1 cellular context compared by ENCODE assay signal in genomic region chr2:236171213-236172201, GRCh38.
TF ChIP-seq lines count a peak whose summit lies in the region.

No MANE protein-coding gene starts in this region.

TF ChIP-seq in SK-N-SH treated with all-trans-retinoic acid at 6 μM for 48 hours, 23 proteins besides CTCF, POLR2A, EP300 and RAD21 (continued from another document):
- TF ChIP-seq, protein P1, sequence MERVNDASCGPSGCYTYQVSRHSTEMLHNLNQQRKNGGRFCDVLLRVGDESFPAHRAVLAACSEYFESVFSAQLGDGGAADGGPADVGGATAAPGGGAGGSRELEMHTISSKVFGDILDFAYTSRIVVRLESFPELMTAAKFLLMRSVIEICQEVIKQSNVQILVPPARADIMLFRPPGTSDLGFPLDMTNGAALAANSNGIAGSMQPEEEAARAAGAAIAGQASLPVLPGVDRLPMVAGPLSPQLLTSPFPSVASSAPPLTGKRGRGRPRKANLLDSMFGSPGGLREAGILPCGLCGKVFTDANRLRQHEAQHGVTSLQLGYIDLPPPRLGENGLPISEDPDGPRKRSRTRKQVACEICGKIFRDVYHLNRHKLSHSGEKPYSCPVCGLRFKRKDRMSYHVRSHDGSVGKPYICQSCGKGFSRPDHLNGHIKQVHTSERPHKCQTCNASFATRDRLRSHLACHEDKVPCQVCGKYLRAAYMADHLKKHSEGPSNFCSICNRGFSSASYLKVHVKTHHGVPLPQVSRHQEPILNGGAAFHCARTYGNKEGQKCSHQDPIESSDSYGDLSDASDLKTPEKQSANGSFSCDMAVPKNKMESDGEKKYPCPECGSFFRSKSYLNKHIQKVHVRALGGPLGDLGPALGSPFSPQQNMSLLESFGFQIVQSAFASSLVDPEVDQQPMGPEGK (CRISPR knock-in tag; IDR thresholded peaks at IDR 0.05; ENCODE audit: borderline replicate concordance): no peak
- TF ChIP-seq ZNF8 (CRISPR knock-in tag; IDR thresholded peaks at IDR 0.05): no peak
- TF ChIP-seq BACH2 (CRISPR knock-in tag; IDR thresholded peaks at IDR 0.05; ENCODE audit: borderline replicate concordance): no peak
- no peak for TF ChIP-seq PPARA (CRISPR knock-in tag; IDR thresholded peaks at IDR 0.05; ENCODE audit: borderline replicate concordance)
